In genomic region chr5:108579236-108579635, GRCh38 we compare ENCODE assay signal across 18 cellular contexts.
"Had no signal": no experiment of that assay in that cellular context is flagged by ENCODE, and none has a peak within 500 bp of the region (broad histone marks: within the 10 kb centered on the region; RNA-seq: fewer than 3 reads in every experiment).

No MANE protein-coding gene starts in this region.

- H3K4me3 Mint-ChIP-seq: nephron had no signal

- DNase-seq: activated CD4-positive, alpha-beta T cell treated with anti-CD3 and anti-CD28 coated beads, Interleukin-2, amount 50 U/mL, for 48 hours; activated CD4-positive, CD25-positive, alpha-beta regulatory T cell treated with anti-CD3 and anti-CD28 coated beads, Interleukin-2, amount 50 U/mL, for 72 hours; activated naive CD4-positive, alpha-beta T cell treated with anti-CD3 and anti-CD28 coated beads, Interleukin-2, amount 50 U/mL, for 16 hours; activated T-cell treated with anti-CD3 and anti-CD28 coated beads, Interleukin-2, amount 50 U/mL, for 1 hour; dermis blood vessel endothelial cell; erythroblast; hypothalamus; kidney glomerular epithelial cell; occipital lobe; stimulated activated CD4-positive, alpha-beta T cell treated with anti-CD3 and anti-CD28 coated beads, Interleukin-4, amount 100 ng/mL, for 24 hours; stimulated activated naive CD4-positive, alpha-beta T cell treated with Interleukin-2 at 50 U/mL for 16 hours; substantia nigra; T-helper 9 cell had no signal

- H3K27ac ChIP-seq: tibial nerve, vagina had no signal

- H3K4me1 Mint-ChIP-seq: nephron had no signal

- H3K4me1 ChIP-seq: tibial nerve, vagina had no signal

- H3K9me3 ChIP-seq: vagina had no signal

- FAIRE-seq: astrocyte, small intestine had no signal

- H3K4me3 ChIP-seq: tibial nerve, vagina had no signal

- H3K36me3 ChIP-seq: tibial nerve, vagina had no signal

- H3K27ac Mint-ChIP-seq: nephron had no signal

- H3K27me3 ChIP-seq: tibial nerve, vagina had no signal
